ENCODE assay signal across 8 cellular contexts in genomic region chr1:29033829-29034466, GRCh38.
A peak's percentile ranks its signal among the peaks of the same experiment; 100 is the strongest.
DNase-seq lines count a peak whose midpoint lies in the region; ATAC-seq, FAIRE-seq and TF ChIP-seq lines count a peak whose summit lies in the region.

No MANE protein-coding gene starts in this region.

- H3K4me3 ChIP-seq in A549 = no peak overlapping the region
- H3K4me3 ChIP-seq in GM12864 (ENCODE audit: low read depth, low read length) = no peak overlapping the region
- H3K4me3 ChIP-seq in stomach = no peak overlapping the region

- H3K4me1 ChIP-seq in A549 (no peaks in the 10 kb centered on the region), stomach (no peaks in the 10 kb centered on the region)

- H3K27ac ChIP-seq in A549 (no peak overlapping the region), stomach (no peak overlapping the region)

- DNase-seq in A549 (ENCODE audit: low read depth in 1 of 2, low spot score in 1 of 2) (peak; percentile 38 to 46), GM12864 (ENCODE audit: low read depth) (no peak), NCI-H2107 (lab: John Stamatoyannopoulos, UW) (peak; percentile 43), amniotic epithelial cell (ENCODE audit: low read depth) (peak; percentile 49), hepatic stellate cell (ENCODE audit: low spot score) (peak; percentile 55), stomach (no peak)
- no peak for DNase-seq in activated CD4-positive, alpha-beta T cell treated with anti-CD3 and anti-CD28 coated beads, Interleukin-2, amount 50 U/mL, for 48 hours

- TF ChIP-seq POLR2A in A549 (IDR thresholded peaks at IDR 0.05; ENCODE audit: low read length) (no peak), stomach (IDR thresholded peaks at IDR 0.05) (no peak)

- TF ChIP-seq CTCF in A549 (IDR thresholded peaks at IDR 0.05) = peak; percentile 80
- TF ChIP-seq CTCF in GM12864 (IDR thresholded peaks at IDR 0.05; ENCODE audit: low read depth, low read length, missing control alignments) = peak; percentile 35
- TF ChIP-seq CTCF in stomach (IDR thresholded peaks at IDR 0.05) = peak in 5 of 7 experiments; percentile 33 to 83 (median 73)

- no peak for TF ChIP-seq EP300 in A549 (IDR thresholded peaks at IDR 0.05)
- TF ChIP-seq EP300 in stomach (IDR thresholded peaks at IDR 0.05) = no peak

- H3K36me3 ChIP-seq in stomach = peaks cover 0 to 42% (median 27%) of the 10 kb centered on the region in 4 donors

- POLR2A ChIA-PET in A549 (lab: Yijun Ruan, JAX) = interaction anchor here (0.6 to 1.4 kb wide), 3 partner anchors 55 to 152 kb away, joined by 3 to 5 read pairs (median 4); no protein-coding TSS in a partner anchor

- WGBS in A549 (ENCODE audit: missing lambda C conversion rate) = 78% methylated on average over 1 of the region's 1 CpG
- WGBS in stomach, 5 donors = 58 to 86% (median 80%) methylated on average over 1 of the region's 1 CpG

- no peak for FAIRE-seq in A549 (lab: Jason Lieb, UNC)

- TF ChIP-seq RAD21 in A549 (conservative IDR thresholded peaks at IDR 0.05 in 1 of 2, IDR thresholded peaks at IDR 0.05 in 1 of 2) = peak; percentile 93 to 94

- no peaks in the 10 kb centered on the region for H3K9me3 ChIP-seq in A549
- H3K9me3 ChIP-seq in stomach = no peaks in the 10 kb centered on the region

- CTCF ChIA-PET in A549 (lab: Yijun Ruan, JAX) = interaction anchor here (0.6 to 20.1 kb wide), 33 partner anchors 9 to 493 kb away, joined by 3 to 512 read pairs (median 4); partner anchors contain the start of gene EPB41

- ATAC-seq in A549 = peak in 1 of 2 experiments; percentile 58; a peak in 2 of 6 replicates
- no peak for ATAC-seq in GM18502 (IDR thresholded peaks at IDR 0.05; ENCODE audit: poor library complexity, unreplicated experiment)

- H3K27me3 ChIP-seq in stomach = no peaks in the 10 kb centered on the region

- H3K4me2 ChIP-seq in A549 = no peak overlapping the region

- intact Hi-C loops in stomach (cut with DNase I; ENCODE audit: low total_unique reads) = loop anchor here (5.0 kb wide), 1 partner anchor 157 kb away; no protein-coding TSS in a partner anchor

TF ChIP-seq in A549, 52 proteins besides CTCF, POLR2A, EP300 and RAD21:
- no peak for TF ChIP-seq EHF (CRISPR knock-in tag; IDR thresholded peaks at IDR 0.05)
- TF ChIP-seq SMC3 (IDR thresholded peaks at IDR 0.05) = peak; percentile 95

Comparison
In these comparisons a context has a peak if more than half of its experiments do, and no peak if none do; other contexts are left out.
1. DNase-seq: peak in A549 (2 of 2), NCI-H2107 (single experiment), amniotic epithelial cell (single experiment) and hepatic stellate cell (single experiment); none in GM12864 (single experiment), stomach (single experiment) and activated CD4-positive, alpha-beta T cell treated with anti-CD3 and anti-CD28 coated beads, Interleukin-2, amount 50 U/mL, for 48 hours (0 of 2).
2. Peak in every context shown above with its lines, with median percentiles within 50 percentile points of each other: CTCF ChIP-seq.